22 cellular contexts compared by ENCODE assay signal in the genomic region with DNA sequence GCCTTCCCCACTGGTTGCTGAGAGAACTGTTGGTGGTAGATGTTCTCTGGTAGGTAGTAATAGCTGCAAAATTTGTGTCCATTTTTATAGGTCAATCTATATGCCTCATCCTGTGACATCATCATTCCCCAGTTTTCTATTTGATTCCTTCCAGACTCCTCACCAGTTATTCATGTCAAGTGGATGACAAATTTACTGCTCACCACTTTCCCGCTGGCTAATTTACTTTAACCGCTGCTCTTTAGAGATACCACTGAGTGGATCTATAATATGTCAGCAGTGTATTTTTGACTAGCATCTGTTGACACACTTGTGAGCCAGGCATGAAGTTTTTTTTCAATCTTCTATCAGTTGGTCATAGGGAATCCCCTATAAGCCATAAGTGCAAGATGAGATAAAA. TPM values are rescaled to one million over a fixed set of nuclear protein-coding genes. Genes with fewer than 3 reads are reported as not detected.
DNase-seq lines count a peak whose midpoint lies in the region; ATAC-seq and TF ChIP-seq lines count a peak whose summit lies in the region.
"Had no signal": no experiment of that assay in that cellular context is flagged by ENCODE, and none has a peak within 500 bp of the region (broad histone marks: within the 10 kb centered on the region; RNA-seq: fewer than 3 reads in every experiment).

No MANE protein-coding gene starts in this region.

- ATAC-seq in activated T-cell treated with anti-CD3 and anti-CD28 coated beads, Interleukin-2, amount 50 U/mL, for 4 hours, result peak; percentile 89 to 91
- ATAC-seq in activated T-helper 17 cell treated with anti-CD3 and anti-CD28 coated beads, Interleukin-2, amount 50 U/mL, for 72 hours (replicated peaks), result peak; percentile 94
- ATAC-seq in naive thymus-derived CD8-positive, alpha-beta T cell, result peak in 1 of 2 donors; percentile 46
- ATAC-seq: left lobe of liver had no signal

- POLR2A ChIA-PET in naive thymus-derived CD8-positive, alpha-beta T cell (lab: Charles Lee), result interaction anchor here (0.8 to 1.5 kb wide), 5 partner anchors 12 to 37 kb away, joined by 3 to 6 read pairs (median 3); partner anchors contain the start of gene GALC

- no peaks in the 10 kb centered on the region for H3K27me3 Mint-ChIP-seq in activated T-cell treated with anti-CD3 and anti-CD28 coated beads, Interleukin-2, amount 50 U/mL, for 4 hours (ENCODE audit: low read depth)
- H3K27me3 Mint-ChIP-seq in activated T-helper 17 cell treated with anti-CD3 and anti-CD28 coated beads, Interleukin-2, amount 50 U/mL, for 72 hours, result no peaks in the 10 kb centered on the region
- H3K27me3 Mint-ChIP-seq in naive thymus-derived CD8-positive, alpha-beta T cell, result no peaks in the 10 kb centered on the region
- H3K27me3 Mint-ChIP-seq in mesothelial cell of epicardium (ENCODE audit: low read depth), result peaks cover 16% of the 10 kb centered on the region

- no peak for TF ChIP-seq CTCF in mesothelial cell of epicardium (IDR thresholded peaks at IDR 0.05; ENCODE audit: unreplicated experiment)

- peak overlapping the region; percentile 81 for H3K27ac Mint-ChIP-seq in activated T-helper 17 cell treated with anti-CD3 and anti-CD28 coated beads, Interleukin-2, amount 50 U/mL, for 72 hours
- peak overlapping the region in 7 of 10 donors; percentile 0 to 87 (median 68) for H3K27ac Mint-ChIP-seq in naive thymus-derived CD8-positive, alpha-beta T cell
- no peak overlapping the region for H3K27ac Mint-ChIP-seq in mesothelial cell of epicardium
- H3K27ac Mint-ChIP-seq: type B pancreatic cell had no signal

- H3K4me1 Mint-ChIP-seq in activated T-cell treated with anti-CD3 and anti-CD28 coated beads, Interleukin-2, amount 50 U/mL, for 4 hours (ENCODE audit: low read depth), result peaks cover 64% of the 10 kb centered on the region
- peaks cover 38% of the 10 kb centered on the region for H3K4me1 Mint-ChIP-seq in activated T-helper 17 cell treated with anti-CD3 and anti-CD28 coated beads, Interleukin-2, amount 50 U/mL, for 72 hours
- peaks cover 45 to 76% (median 73%) of the 10 kb centered on the region in 4 donors for H3K4me1 Mint-ChIP-seq in naive thymus-derived CD8-positive, alpha-beta T cell
- H3K4me1 Mint-ChIP-seq in mesothelial cell of epicardium, result peaks cover 12% of the 10 kb centered on the region

- DNase-seq in activated T-cell treated with anti-CD3 and anti-CD28 coated beads, Interleukin-2, amount 50 U/mL, for 4 hours, result no peak
- DNase-seq in activated T-cell treated with anti-CD3 and anti-CD28 coated beads for 4 hours (no peak), Daoy (ENCODE audit: low read depth) (peak; percentile 29), mesothelial cell of epicardium (ENCODE audit: low spot score in 2 of 2, unreplicated experiment in 2 of 2) (no peak), T-helper 9 cell (no peak), mesenteric fat pad (ENCODE audit: low spot score) (no peak)
- no peak for DNase-seq in naive thymus-derived CD8-positive, alpha-beta T cell
- DNase-seq: activated effector memory CD4-positive, alpha-beta T cell treated with anti-CD3 and anti-CD28 coated beads, Interleukin-2, amount 50 U/mL, for 16 hours; aorta; effector memory CD4-positive, alpha-beta T cell; esophagus squamous epithelium; midbrain; NCI-H1436; NCI-H69; SHP77 treated with DMSO at 0.1 percent for 48 hours; stimulated activated CD4-positive, alpha-beta T cell treated with anti-CD3 and anti-CD28 coated beads, Interleukin-4, amount 100 ng/mL, for 4 hours; T-helper 1 cell had no signal

- no peaks in the 10 kb centered on the region for H3K9me3 Mint-ChIP-seq in activated T-cell treated with anti-CD3 and anti-CD28 coated beads, Interleukin-2, amount 50 U/mL, for 4 hours
- H3K9me3 Mint-ChIP-seq in activated T-helper 17 cell treated with anti-CD3 and anti-CD28 coated beads, Interleukin-2, amount 50 U/mL, for 72 hours, result no peaks in the 10 kb centered on the region
- peaks cover 0 to 10% (median 0%) of the 10 kb centered on the region in 9 donors for H3K9me3 Mint-ChIP-seq in naive thymus-derived CD8-positive, alpha-beta T cell
- peaks cover 5% of the 10 kb centered on the region for H3K9me3 Mint-ChIP-seq in mesothelial cell of epicardium
- H3K9me3 Mint-ChIP-seq: type B pancreatic cell had no signal

- no peaks in the 10 kb centered on the region for H3K36me3 Mint-ChIP-seq in activated T-cell treated with anti-CD3 and anti-CD28 coated beads, Interleukin-2, amount 50 U/mL, for 4 hours (ENCODE audit: insufficient read depth)
- H3K36me3 Mint-ChIP-seq in activated T-helper 17 cell treated with anti-CD3 and anti-CD28 coated beads, Interleukin-2, amount 50 U/mL, for 72 hours (ENCODE audit: low read depth), result no peaks in the 10 kb centered on the region
- no peaks in the 10 kb centered on the region for H3K36me3 Mint-ChIP-seq in naive thymus-derived CD8-positive, alpha-beta T cell
- H3K36me3 Mint-ChIP-seq in mesothelial cell of epicardium, result no peaks in the 10 kb centered on the region
- H3K36me3 Mint-ChIP-seq: type B pancreatic cell had no signal

- H3K4me3 Mint-ChIP-seq in activated T-cell treated with anti-CD3 and anti-CD28 coated beads, Interleukin-2, amount 50 U/mL, for 4 hours, result no peak overlapping the region
- H3K4me3 Mint-ChIP-seq in activated T-helper 17 cell treated with anti-CD3 and anti-CD28 coated beads, Interleukin-2, amount 50 U/mL, for 72 hours, result peak overlapping the region; percentile 71
- H3K4me3 Mint-ChIP-seq in naive thymus-derived CD8-positive, alpha-beta T cell, result peak overlapping the region in 1 of 10 donors; percentile 12
- H3K4me3 Mint-ChIP-seq in mesothelial cell of epicardium, result no peak overlapping the region
- H3K4me3 Mint-ChIP-seq: type B pancreatic cell had no signal

RNA-seq across cellular contexts. Expression of gene GPR65, which starts 24.6 kb away (rescaled TPM):
- 1 to 10 TPM; 4.8 to 5.3 (median 4.8) TPM for total RNA-seq in activated T-cell treated with anti-CD3 and anti-CD28 coated beads, Interleukin-2, amount 50 U/mL, for 4 hours
- 0.03 TPM in 1 of 2 replicates, not detected in the other for total RNA-seq in Daoy (2014; rRNA removed; shearing (Covaris generic))
- 10 to 100 TPM; 15.0 to 33.9 TPM for total RNA-seq in activated T-helper 17 cell treated with anti-CD3 and anti-CD28 coated beads, Interleukin-2, amount 50 U/mL, for 72 hours
- 10 to 100 TPM; 11.4 TPM for total RNA-seq in naive thymus-derived CD8-positive, alpha-beta T cell
- polyA plus RNA-seq in naive thymus-derived CD8-positive, alpha-beta T cell, result 10 to 100 TPM; 12.0 to 27.3 (median 14.9) TPM
- total RNA-seq in mesothelial cell of epicardium, result not detected in 3 replicates
- total RNA-seq in mesenteric fat pad, result 3.4 TPM
- total RNA-seq: glomerular endothelial cell, H1 had no signal
- polyA plus RNA-seq: H1 had no signal

RNA-seq across cellular contexts. Expression of gene GALC, which starts 36.5 kb away (rescaled TPM):
- 1 to 10 TPM; 5.6 to 6.6 (median 5.7) TPM for total RNA-seq in activated T-cell treated with anti-CD3 and anti-CD28 coated beads, Interleukin-2, amount 50 U/mL, for 4 hours
- total RNA-seq in Daoy (2014; rRNA removed; shearing (Covaris generic)), result 16.8 and 19.3 TPM in 2 replicates
- total RNA-seq in activated T-helper 17 cell treated with anti-CD3 and anti-CD28 coated beads, Interleukin-2, amount 50 U/mL, for 72 hours, result 10 to 100 TPM; 17.7 to 32.4 TPM
- total RNA-seq in naive thymus-derived CD8-positive, alpha-beta T cell, result 10 to 100 TPM; 19.7 to 24.4 TPM
- 10 to 100 TPM in 1 of 3 donors, 1 to 10 TPM in 2; 8.1 to 18.7 (median 9.0) TPM for polyA plus RNA-seq in naive thymus-derived CD8-positive, alpha-beta T cell
- total RNA-seq in mesothelial cell of epicardium (26.2 to 29.9 TPM (median 27.1 TPM) in 3 replicates), mesenteric fat pad (26.8 TPM)
